ENCODE assay signal across 22 cellular contexts in the genomic region with DNA sequence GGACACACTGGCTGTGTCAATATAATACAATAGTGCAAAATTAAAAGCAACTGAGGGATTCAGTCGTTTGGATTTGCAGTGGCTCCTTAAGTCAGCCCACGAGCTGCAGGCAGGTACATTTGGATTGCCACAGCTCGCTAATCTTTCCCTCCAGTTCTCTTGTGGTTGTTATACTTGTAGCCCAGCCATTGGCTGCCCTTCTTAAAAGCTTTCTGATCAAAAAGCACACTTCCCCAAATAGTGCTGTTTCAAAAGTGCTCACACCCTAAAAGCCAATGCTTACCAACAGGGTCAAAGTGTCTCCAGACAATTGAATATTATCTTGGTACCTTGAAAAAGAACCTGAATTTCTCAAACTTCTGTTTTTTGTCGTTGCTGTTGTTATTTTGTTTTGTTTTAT.
"Had no signal": no experiment of that assay in that cellular context is flagged by ENCODE, and none has a peak within 500 bp of the region (broad histone marks: within the 10 kb centered on the region; RNA-seq: fewer than 3 reads in every experiment).

No MANE protein-coding gene starts in this region.

- H3K27ac Mint-ChIP-seq: activated naive CD4-positive, alpha-beta T cell treated with anti-CD3 and anti-CD28 coated beads, Interleukin-2, amount 50 U/mL, for 72 hours; dendritic cell treated with granulocyte-macrophage colony-stimulating factor and Interleukin-4, amounts not matched to agents 40 ng/mL and 50 ng/mL, for 4 days; memory B cell; nephron; stimulated activated naive CD8-positive, alpha-beta T cell treated with anti-CD3 and anti-CD28 coated beads, Interleukin-15, amount 100 ng/mL, for 72 hours had no signal

- H3K4me3 ChIP-seq: ascending aorta, heart left ventricle, pancreas, psoas muscle, right lobe of liver, skin epidermis, suprapubic skin, tibial nerve had no signal

- DNase-seq: activated T-cell treated with anti-CD3 and anti-CD28 coated beads, Interleukin-2, amount 50 U/mL, for 1 hour; brain microvascular endothelial cell; caudate nucleus; effector CD4-positive, alpha-beta T cell; heart left ventricle; islet precursor cell; left cardiac atrium; pancreas; psoas muscle; right lobe of liver; stimulated activated CD4-positive, alpha-beta T cell treated with anti-CD3 and anti-CD28 coated beads, Interleukin-1b, Interleukin-23, amount 100 ng/mL, for 48 hours; stimulated activated naive CD8-positive, alpha-beta T cell treated with anti-CD3 and anti-CD28 coated beads, Interleukin-15, amount 100 ng/mL, for 72 hours; T-helper 9 cell had no signal

- H3K9me3 Mint-ChIP-seq: dendritic cell treated with granulocyte-macrophage colony-stimulating factor and Interleukin-4, amounts not matched to agents 40 ng/mL and 50 ng/mL, for 4 days; memory B cell had no signal

- ATAC-seq: activated CD4-positive, CD25-positive, alpha-beta regulatory T cell treated with anti-CD3 and anti-CD28 coated beads, Interleukin-2, amount 50 U/mL, for 24 hours; activated naive CD4-positive, alpha-beta T cell treated with anti-CD3 and anti-CD28 coated beads, Interleukin-2, amount 50 U/mL, for 72 hours; heart left ventricle; left cardiac atrium; pancreas; psoas muscle; right lobe of liver; stimulated activated naive CD8-positive, alpha-beta T cell treated with anti-CD3 and anti-CD28 coated beads, Interleukin-15, amount 100 ng/mL, for 72 hours had no signal

- H3K36me3 Mint-ChIP-seq: activated naive CD4-positive, alpha-beta T cell treated with anti-CD3 and anti-CD28 coated beads, Interleukin-2, amount 50 U/mL, for 72 hours; memory B cell had no signal

- H3K27me3 Mint-ChIP-seq: dendritic cell treated with granulocyte-macrophage colony-stimulating factor and Interleukin-4, amounts not matched to agents 40 ng/mL and 50 ng/mL, for 4 days; memory B cell; stimulated activated naive CD8-positive, alpha-beta T cell treated with anti-CD3 and anti-CD28 coated beads, Interleukin-15, amount 100 ng/mL, for 72 hours had no signal

- H3K4me3 Mint-ChIP-seq: dendritic cell treated with granulocyte-macrophage colony-stimulating factor and Interleukin-4, amounts not matched to agents 40 ng/mL and 50 ng/mL, for 4 days; memory B cell; nephron; stimulated activated naive CD8-positive, alpha-beta T cell treated with anti-CD3 and anti-CD28 coated beads, Interleukin-15, amount 100 ng/mL, for 72 hours had no signal

- H3K4me1 Mint-ChIP-seq: memory B cell; nephron; stimulated activated naive CD8-positive, alpha-beta T cell treated with anti-CD3 and anti-CD28 coated beads, Interleukin-15, amount 100 ng/mL, for 72 hours had no signal
